ENCODE assay signal across 20 cellular contexts in genomic region chr9:85067792-85068191, GRCh38.
A peak's percentile ranks its signal among the peaks of the same experiment; 100 is the strongest.
DNase-seq lines count a peak whose midpoint lies in the region; ATAC-seq and TF ChIP-seq lines count a peak whose summit lies in the region.
"Had no signal": no experiment of that assay in that cellular context is flagged by ENCODE, and none has a peak within 500 bp of the region (broad histone marks: within the 10 kb centered on the region; RNA-seq: fewer than 3 reads in every experiment).

No MANE protein-coding gene starts in this region.

- no peak overlapping the region for H3K27ac ChIP-seq in dorsolateral prefrontal cortex
- no peak overlapping the region for H3K27ac ChIP-seq in esophagus muscularis mucosa (replicated peaks in 1 of 4)
- H3K27ac ChIP-seq: gastroesophageal sphincter, ovary, PC-9, sigmoid colon had no signal

- WGBS in esophagus muscularis mucosa, result 78% methylated on average over 3 of the region's 3 CpGs

- TF ChIP-seq POLR2A in esophagus muscularis mucosa (IDR thresholded peaks at IDR 0.05; ENCODE audit: low read depth), result no peak

- no peaks in the 10 kb centered on the region for H3K4me1 ChIP-seq in esophagus muscularis mucosa
- H3K4me1 ChIP-seq: gastroesophageal sphincter, HAP-1, sigmoid colon had no signal

- TF ChIP-seq EP300 in esophagus muscularis mucosa (IDR thresholded peaks at IDR 0.05), result no peak

- ATAC-seq in GM18502 (IDR thresholded peaks at IDR 0.05; ENCODE audit: poor library complexity, unreplicated experiment), result peak; percentile 88
- peak; percentile 70 for ATAC-seq in GM21381 (IDR thresholded peaks at IDR 0.05; ENCODE audit: unreplicated experiment)
- ATAC-seq in HG02884 (IDR thresholded peaks at IDR 0.05; ENCODE audit: unreplicated experiment), result peak; percentile 88
- ATAC-seq: CD8-positive, alpha-beta T cell; gastroesophageal sphincter had no signal

- no peak for TF ChIP-seq CTCF in dorsolateral prefrontal cortex (IDR thresholded peaks at IDR 0.05 in 54 of 56, conservative IDR thresholded peaks at IDR 0.05 in 2 of 56; ENCODE audit: low read depth in 1 of 56, partially characterized antibody in 56 of 56)
- TF ChIP-seq CTCF in esophagus muscularis mucosa (IDR thresholded peaks at IDR 0.05), result no peak

- DNase-seq in MV-4-11 (lab: John Stamatoyannopoulos, UW) (peak; percentile 14), NCI-H1694 (lab: John Stamatoyannopoulos, UW) (no peak), dorsolateral prefrontal cortex (no peak), esophagus muscularis mucosa (ENCODE audit: extremely low spot score) (no peak), dermis blood vessel endothelial cell (no peak)
- DNase-seq: activated naive CD4-positive, alpha-beta T cell; CD8-positive, alpha-beta T cell; NCI-H2029; NCI-H526 treated with DMSO at 0.1 percent for 48 hours; ovary; PC-9; sigmoid colon; stimulated activated CD4-positive, alpha-beta T cell treated with anti-CD3 and anti-CD28 coated beads, Interleukin-2, amount 100 ng/mL, for 24 hours; substantia nigra; T1000 had no signal

- H3K36me3 ChIP-seq in esophagus muscularis mucosa, result no peaks in the 10 kb centered on the region
- H3K36me3 ChIP-seq: gastroesophageal sphincter, HAP-1, ovary, sigmoid colon had no signal

- intact Hi-C loops in dorsolateral prefrontal cortex (cut with DNase I) (no loop called here), esophagus muscularis mucosa (cut with DNase I) (no loop called here)

- H3K27me3 ChIP-seq in dorsolateral prefrontal cortex, result no peaks in the 10 kb centered on the region
- H3K27me3 ChIP-seq in esophagus muscularis mucosa, result no peaks in the 10 kb centered on the region
- H3K27me3 ChIP-seq: gastroesophageal sphincter, ovary, sigmoid colon had no signal

- H3K4me3 ChIP-seq in dorsolateral prefrontal cortex (no peak overlapping the region), esophagus muscularis mucosa (no peak overlapping the region)
- H3K4me3 ChIP-seq: gastroesophageal sphincter, HAP-1, ovary, PC-9, sigmoid colon had no signal

- no peaks in the 10 kb centered on the region for H3K9me3 ChIP-seq in esophagus muscularis mucosa
- H3K9me3 ChIP-seq: gastroesophageal sphincter, HAP-1, ovary, sigmoid colon had no signal
